Comparison of ENCODE assay signal across 21 cellular contexts in genomic region chr7:139018910-139019309, GRCh38.
"Had no signal": no experiment of that assay in that cellular context is flagged by ENCODE, and none has a peak within 500 bp of the region (broad histone marks: within the 10 kb centered on the region; RNA-seq: fewer than 3 reads in every experiment).

No MANE protein-coding gene starts in this region.

- H3K9me3 Mint-ChIP-seq: naive B cell, nephron had no signal

- H2AFZ ChIP-seq: hepatocyte had no signal

- H3K4me2 ChIP-seq: hepatocyte had no signal

- H3K4me1 ChIP-seq: psoas muscle, suprapubic skin, tibial artery, upper lobe of right lung, vagina had no signal

- H3K36me3 ChIP-seq: upper lobe of right lung, vagina had no signal

- H3K9me3 ChIP-seq: psoas muscle, sigmoid colon, suprapubic skin, tibial artery, upper lobe of right lung, vagina had no signal

- H3K27me3 ChIP-seq: hepatocyte, sigmoid colon, suprapubic skin, tibial artery, upper lobe of right lung, vagina had no signal

- H3K27ac ChIP-seq: coronary artery, hepatocyte, psoas muscle, sigmoid colon, skin epidermis, suprapubic skin, tibial artery, upper lobe of right lung, vagina had no signal

- FAIRE-seq: kidney had no signal

- H3K79me2 ChIP-seq: hepatocyte had no signal

- ATAC-seq: left cardiac atrium; left ventricle myocardium superior; psoas muscle; stimulated activated naive CD8-positive, alpha-beta T cell treated with anti-CD3 and anti-CD28 coated beads, Interleukin-15, Interleukin-2, amounts not matched to agents 100 U/mL and 50 U/mL, for 24 hours; upper lobe of right lung had no signal

- DNase-seq: effector CD8-positive, alpha-beta T cell; foreskin melanocyte; kidney; left cardiac atrium; left ventricle myocardium superior; mesenchymal stem cell; midbrain; naive B cell; psoas muscle; sigmoid colon; stimulated activated CD4-positive, alpha-beta T cell treated with anti-CD3 and anti-CD28 coated beads, Interleukin-2, amount 100 ng/mL, for 48 hours; stimulated activated naive CD8-positive, alpha-beta T cell treated with anti-CD3 and anti-CD28 coated beads, Interleukin-15, Interleukin-2, amounts not matched to agents 100 U/mL and 50 U/mL, for 24 hours; tibial artery; upper lobe of right lung had no signal

- H3K27ac Mint-ChIP-seq: naive B cell, nephron had no signal

- H3K36me3 Mint-ChIP-seq: naive B cell had no signal

- H3K4me3 Mint-ChIP-seq: naive B cell, nephron had no signal

- H3K4me3 ChIP-seq: coronary artery, hepatocyte, lung, psoas muscle, sigmoid colon, skin epidermis, suprapubic skin, tibial artery, upper lobe of right lung, vagina had no signal

- H3K4me1 Mint-ChIP-seq: naive B cell, nephron had no signal
